In genomic region chr17:21289175-21289901, GRCh38 we compare ENCODE assay signal across 8 cellular contexts. TPM values are rescaled to one million over a fixed set of nuclear protein-coding genes. Genes with fewer than 3 reads are reported as not detected.
A peak's percentile ranks its signal among the peaks of the same experiment; 100 is the strongest.
DNase-seq lines count a peak whose midpoint lies in the region; ATAC-seq and TF ChIP-seq lines count a peak whose summit lies in the region.

No MANE protein-coding gene starts in this region.

- no peak for TF ChIP-seq CTCF in Peyer's patch (IDR thresholded peaks at IDR 0.05)

- CTCF ChIA-PET in activated CD4-positive, alpha-beta T cell treated with anti-CD3 and anti-CD28 coated beads for 36 hours (lab: Charles Lee), result no interaction called here
- CTCF ChIA-PET in activated CD4-positive, alpha-beta T cell treated with anti-CD3 and anti-CD28 coated beads, Interleukin-2, amount 10 ng/mL, durations not matched to agents 7 days and 5 days (lab: Charles Lee), result interaction anchor here (1.1 to 2.2 kb wide), 3 partner anchors 10 to 168 kb away, joined by 3 to 10 read pairs (median 3); no protein-coding TSS in a partner anchor

- no peak for TF ChIP-seq POLR2A in Peyer's patch (IDR thresholded peaks at IDR 0.05)

- H3K27ac ChIP-seq in Peyer's patch, result peak overlapping the region; percentile 90 to 98 (median 96)

- DNase-seq in activated CD4-positive, alpha-beta T cell treated with anti-CD3 and anti-CD28 coated beads for 36 hours, result peak; percentile 3
- no peak for DNase-seq in activated CD4-positive, alpha-beta T cell treated with anti-CD3 and anti-CD28 coated beads, Interleukin-2, amount 10 ng/mL, durations not matched to agents 7 days and 5 days
- DNase-seq in Peyer's patch (no peak), immature natural killer cell (no peak), DMS153 treated with DMSO at 0.1 percent for 48 hours (lab: John Stamatoyannopoulos, UW; ENCODE audit: unreplicated experiment) (no peak), NCI-H526 treated with DMSO at 0.1 percent for 48 hours (lab: John Stamatoyannopoulos, UW) (no peak)
- DNase-seq in stimulated activated effector memory CD8-positive, alpha-beta T cell treated with anti-CD3 and anti-CD28 coated beads, Interleukin-12 subunit alpha, Interleukin-12 subunit beta, amount 100 ng/mL, for 72 hours (ENCODE audit: low spot score in 2 of 2), result no peak

- POLR2A ChIA-PET in activated CD4-positive, alpha-beta T cell treated with anti-CD3 and anti-CD28 coated beads for 36 hours (lab: Charles Lee), result no interaction called here
- POLR2A ChIA-PET in activated CD4-positive, alpha-beta T cell treated with anti-CD3 and anti-CD28 coated beads, Interleukin-2, amount 10 ng/mL, durations not matched to agents 7 days and 5 days (lab: Charles Lee), result no interaction called here

- ATAC-seq in activated CD4-positive, alpha-beta T cell treated with anti-CD3 and anti-CD28 coated beads for 36 hours, result no peak
- no peak for ATAC-seq in stimulated activated effector memory CD8-positive, alpha-beta T cell treated with anti-CD3 and anti-CD28 coated beads, Interleukin-12 subunit alpha, Interleukin-12 subunit beta, amount 100 ng/mL, for 72 hours
- no peak for ATAC-seq in HG02610 (IDR thresholded peaks at IDR 0.05; ENCODE audit: unreplicated experiment)

- peaks cover 0 to 42% (median 25%) of the 10 kb centered on the region in 4 donors for H3K4me1 ChIP-seq in Peyer's patch

- peaks cover 48% of the 10 kb centered on the region for H3K36me3 Mint-ChIP-seq in activated CD4-positive, alpha-beta T cell treated with anti-CD3 and anti-CD28 coated beads for 36 hours (ENCODE audit: low read depth)
- peaks cover 11% of the 10 kb centered on the region for H3K36me3 Mint-ChIP-seq in activated CD4-positive, alpha-beta T cell treated with anti-CD3 and anti-CD28 coated beads, Interleukin-2, amount 10 ng/mL, durations not matched to agents 7 days and 5 days (ENCODE audit: low read depth)
- peaks cover 0 to 3% (median 0%) of the 10 kb centered on the region in 3 donors for H3K36me3 Mint-ChIP-seq in immature natural killer cell
- H3K36me3 Mint-ChIP-seq in stimulated activated effector memory CD8-positive, alpha-beta T cell treated with anti-CD3 and anti-CD28 coated beads, Interleukin-12 subunit alpha, Interleukin-12 subunit beta, amount 100 ng/mL, for 72 hours, result peaks cover 71% of the 10 kb centered on the region

- peak overlapping the region; percentile 94 for H3K27ac Mint-ChIP-seq in activated CD4-positive, alpha-beta T cell treated with anti-CD3 and anti-CD28 coated beads for 36 hours
- no peak overlapping the region for H3K27ac Mint-ChIP-seq in activated CD4-positive, alpha-beta T cell treated with anti-CD3 and anti-CD28 coated beads, Interleukin-2, amount 10 ng/mL, durations not matched to agents 7 days and 5 days
- peak overlapping the region; percentile 99 to 100 (median 99) for H3K27ac Mint-ChIP-seq in immature natural killer cell
- H3K27ac Mint-ChIP-seq in stimulated activated effector memory CD8-positive, alpha-beta T cell treated with anti-CD3 and anti-CD28 coated beads, Interleukin-12 subunit alpha, Interleukin-12 subunit beta, amount 100 ng/mL, for 72 hours, result peak overlapping the region; percentile 89

- peak overlapping the region in 1 of 4 donors; percentile 68 for H3K4me3 ChIP-seq in Peyer's patch

- peaks cover 0 to 18% (median 0%) of the 10 kb centered on the region in 3 donors for H3K36me3 ChIP-seq in Peyer's patch

- H3K9me3 ChIP-seq in Peyer's patch, result no peaks in the 10 kb centered on the region

- H3K4me3 Mint-ChIP-seq in activated CD4-positive, alpha-beta T cell treated with anti-CD3 and anti-CD28 coated beads for 36 hours, result no peak overlapping the region
- H3K4me3 Mint-ChIP-seq in activated CD4-positive, alpha-beta T cell treated with anti-CD3 and anti-CD28 coated beads, Interleukin-2, amount 10 ng/mL, durations not matched to agents 7 days and 5 days, result no peak overlapping the region
- H3K4me3 Mint-ChIP-seq in immature natural killer cell, result peak overlapping the region in 3 of 5 donors; percentile 92 to 98 (median 96)
- peak overlapping the region; percentile 99 for H3K4me3 Mint-ChIP-seq in stimulated activated effector memory CD8-positive, alpha-beta T cell treated with anti-CD3 and anti-CD28 coated beads, Interleukin-12 subunit alpha, Interleukin-12 subunit beta, amount 100 ng/mL, for 72 hours

- H3K27me3 Mint-ChIP-seq in activated CD4-positive, alpha-beta T cell treated with anti-CD3 and anti-CD28 coated beads for 36 hours, result peaks cover 4% of the 10 kb centered on the region
- H3K27me3 Mint-ChIP-seq in activated CD4-positive, alpha-beta T cell treated with anti-CD3 and anti-CD28 coated beads, Interleukin-2, amount 10 ng/mL, durations not matched to agents 7 days and 5 days, result no peaks in the 10 kb centered on the region
- peaks cover 14 to 29% (median 15%) of the 10 kb centered on the region in 3 donors for H3K27me3 Mint-ChIP-seq in immature natural killer cell (ENCODE audit: low read depth in 3 of 3)

- intact Hi-C loops in activated CD4-positive, alpha-beta T cell treated with anti-CD3 and anti-CD28 coated beads for 36 hours (cut with DNase I, micrococcal nuclease), result loop anchor here (2.0 kb wide), 3 partner anchors 33 to 247 kb away; partner anchors contain the start of gene USP22 (in 1 of the 2)

- H3K4me1 Mint-ChIP-seq in activated CD4-positive, alpha-beta T cell treated with anti-CD3 and anti-CD28 coated beads for 36 hours, result peaks cover 44% of the 10 kb centered on the region
- H3K4me1 Mint-ChIP-seq in activated CD4-positive, alpha-beta T cell treated with anti-CD3 and anti-CD28 coated beads, Interleukin-2, amount 10 ng/mL, durations not matched to agents 7 days and 5 days, result peaks cover 41% of the 10 kb centered on the region
- H3K4me1 Mint-ChIP-seq in immature natural killer cell, result peaks cover 69 to 74% of the 10 kb centered on the region in 2 donors
- H3K4me1 Mint-ChIP-seq in stimulated activated effector memory CD8-positive, alpha-beta T cell treated with anti-CD3 and anti-CD28 coated beads, Interleukin-12 subunit alpha, Interleukin-12 subunit beta, amount 100 ng/mL, for 72 hours, result peaks cover 80% of the 10 kb centered on the region

- no peaks in the 10 kb centered on the region for H3K9me3 Mint-ChIP-seq in activated CD4-positive, alpha-beta T cell treated with anti-CD3 and anti-CD28 coated beads for 36 hours (ENCODE audit: low read depth)
- H3K9me3 Mint-ChIP-seq in activated CD4-positive, alpha-beta T cell treated with anti-CD3 and anti-CD28 coated beads, Interleukin-2, amount 10 ng/mL, durations not matched to agents 7 days and 5 days, result no peaks in the 10 kb centered on the region
- peaks cover 0 to 10% (median 9%) of the 10 kb centered on the region in 6 donors for H3K9me3 Mint-ChIP-seq in immature natural killer cell
- no peaks in the 10 kb centered on the region for H3K9me3 Mint-ChIP-seq in stimulated activated effector memory CD8-positive, alpha-beta T cell treated with anti-CD3 and anti-CD28 coated beads, Interleukin-12 subunit alpha, Interleukin-12 subunit beta, amount 100 ng/mL, for 72 hours

- H3K27me3 ChIP-seq in Peyer's patch, result no peaks in the 10 kb centered on the region

RNA-seq across cellular contexts. Expression of gene MAP2K3, which starts 4.8 kb away (rescaled TPM):
- 100 to 1,000 TPM; 122 to 123 TPM for total RNA-seq in activated CD4-positive, alpha-beta T cell treated with anti-CD3 and anti-CD28 coated beads for 36 hours
- total RNA-seq in activated CD4-positive, alpha-beta T cell treated with anti-CD3 and anti-CD28 coated beads, Interleukin-2, amount 10 ng/mL, durations not matched to agents 7 days and 5 days, result 10 to 100 TPM; 41.7 to 52.8 TPM
- 100 to 1,000 TPM in 2 of 4 donors, 10 to 100 TPM in 2; 54.5 to 133 (median 102) TPM for total RNA-seq in Peyer's patch
- 100 to 1,000 TPM in 1 of 3 donors, 10 to 100 TPM in 2; 66.6 to 136 (median 93.9) TPM for polyA plus RNA-seq in immature natural killer cell

RNA-seq across cellular contexts. Expression of gene NATD1, which starts 36.1 kb away (rescaled TPM):
- total RNA-seq in activated CD4-positive, alpha-beta T cell treated with anti-CD3 and anti-CD28 coated beads for 36 hours, result 1 to 10 TPM; 1.5 to 1.7 TPM
- total RNA-seq in activated CD4-positive, alpha-beta T cell treated with anti-CD3 and anti-CD28 coated beads, Interleukin-2, amount 10 ng/mL, durations not matched to agents 7 days and 5 days, result 1 to 10 TPM; 3.0 to 3.2 TPM
- total RNA-seq in Peyer's patch, result 10 to 100 TPM in 2 of 4 donors, 1 to 10 TPM in 2; 5.0 to 11.4 (median 10.1) TPM
- polyA plus RNA-seq in immature natural killer cell, result 1 to 10 TPM in 2 of 3 donors, under 1 TPM in 1; 0.57 to 3.4 (median 2.5) TPM

Comparison
In these comparisons a context has a peak if more than half of its experiments do, and no peak if none do; other contexts are left out.
1. H3K4me3 Mint-ChIP-seq: peak in immature natural killer cell (3 of 5) and stimulated activated effector memory CD8-positive, alpha-beta T cell treated with anti-CD3 and anti-CD28 coated beads, Interleukin-12 subunit alpha, Interleukin-12 subunit beta, amount 100 ng/mL, for 72 hours (single experiment); none in activated CD4-positive, alpha-beta T cell treated with anti-CD3 and anti-CD28 coated beads for 36 hours (single experiment) and activated CD4-positive, alpha-beta T cell treated with anti-CD3 and anti-CD28 coated beads, Interleukin-2, amount 10 ng/mL, durations not matched to agents 7 days and 5 days (single experiment).